Comparison of ENCODE assay signal across 2 cellular contexts in genomic region chr2:73020306-73020656, GRCh38.
TF ChIP-seq lines count a peak whose summit lies in the region.

No MANE protein-coding gene starts in this region.

TF ChIP-seq in SK-N-SH, 30 proteins besides CTCF, POLR2A, EP300 and RAD21 (continued from another document):
- TF ChIP-seq IRF3 (IDR thresholded peaks at IDR 0.05; ENCODE audit: low read depth, low read length) (no peak), ELF1 (IDR thresholded peaks at IDR 0.05) (no peak), GABPA (IDR thresholded peaks at IDR 0.05; ENCODE audit: low read depth) (no peak), MXI1 (IDR thresholded peaks at IDR 0.05; ENCODE audit: low read depth, low read length) (no peak), JUND (IDR thresholded peaks at IDR 0.05) (no peak), YY1 (IDR thresholded peaks at IDR 0.05; ENCODE audit: low read depth) (no peak), TAF1 (IDR thresholded peaks at IDR 0.05; ENCODE audit: borderline replicate concordance, low read depth, low read length) (no peak), RCOR1 (IDR thresholded peaks at IDR 0.05; ENCODE audit: low read length) (no peak)

TF ChIP-seq in SK-N-SH treated with all-trans-retinoic acid at 6 μM for 48 hours, 23 proteins besides CTCF, POLR2A, EP300 and RAD21 (continued from another document):
- TF ChIP-seq TOX (CRISPR knock-in tag; IDR thresholded peaks at IDR 0.05; ENCODE audit: borderline replicate concordance) (no peak), SNAI2 (CRISPR knock-in tag; IDR thresholded peaks at IDR 0.05) (no peak), POU6F1 (CRISPR knock-in tag; IDR thresholded peaks at IDR 0.05; ENCODE audit: borderline replicate concordance, low read depth) (no peak), ZNF70 (CRISPR knock-in tag; IDR thresholded peaks at IDR 0.05) (no peak), ZFP30 (CRISPR knock-in tag; IDR thresholded peaks at IDR 0.05) (no peak), PPARA (CRISPR knock-in tag; IDR thresholded peaks at IDR 0.05; ENCODE audit: borderline replicate concordance) (no peak), CSDC2 (CRISPR knock-in tag; IDR thresholded peaks at IDR 0.05) (no peak), PATZ1 (CRISPR knock-in tag; IDR thresholded peaks at IDR 0.05; ENCODE audit: borderline replicate concordance) (no peak), ZNF565 (CRISPR knock-in tag; conservative IDR thresholded peaks at IDR 0.05; ENCODE audit: low read depth) (no peak), RARB (CRISPR knock-in tag; IDR thresholded peaks at IDR 0.05) (no peak), ESRRG (CRISPR knock-in tag; IDR thresholded peaks at IDR 0.05) (no peak)
TF ChIP-seq in SK-N-SH treated with all-trans-retinoic acid at 6 μM for 48 hours: peak in this region for 0.
